In genomic region chr9:116549061-116549664, GRCh38 we compare ENCODE assay signal across 8 cellular contexts.
A peak's percentile ranks its signal among the peaks of the same experiment; 100 is the strongest.
DNase-seq lines count a peak whose midpoint lies in the region; ATAC-seq and TF ChIP-seq lines count a peak whose summit lies in the region.

No MANE protein-coding gene starts in this region.

- ATAC-seq in RWPE2 (ENCODE audit: low read depth) (peak; percentile 98), HG03159 (IDR thresholded peaks at IDR 0.05; ENCODE audit: unreplicated experiment) (no peak), GM21390 (IDR thresholded peaks at IDR 0.05; ENCODE audit: unreplicated experiment) (no peak)
- no peak for ATAC-seq in activated CD8-positive, alpha-beta T cell treated with anti-CD3 and anti-CD28 coated beads, Interleukin-2, amount 10 ng/mL, durations not matched to agents 7 days and 5 days
- ATAC-seq in activated CD8-positive, alpha-beta memory T cell treated with anti-CD3 and anti-CD28 coated beads, Interleukin-2, amount 10 ng/mL, durations not matched to agents 7 days and 5 days = no peak

- no peaks in the 10 kb centered on the region for H3K9me3 Mint-ChIP-seq in activated CD8-positive, alpha-beta T cell treated with anti-CD3 and anti-CD28 coated beads, Interleukin-2, amount 10 ng/mL, durations not matched to agents 7 days and 5 days (ENCODE audit: insufficient read depth)
- no peaks in the 10 kb centered on the region for H3K9me3 Mint-ChIP-seq in activated CD8-positive, alpha-beta memory T cell treated with anti-CD3 and anti-CD28 coated beads, Interleukin-2, amount 10 ng/mL, durations not matched to agents 7 days and 5 days (ENCODE audit: low read depth)

- peaks cover 29% of the 10 kb centered on the region for H3K4me1 ChIP-seq in RWPE2 (ENCODE audit: insufficient read depth, poor library complexity, severe bottlenecking)

- H3K9me3 ChIP-seq in RWPE2 (ENCODE audit: severe bottlenecking) = no peaks in the 10 kb centered on the region

- DNase-seq in GM03348 (ENCODE audit: low spot score) (peak; percentile 96), RWPE2 (ENCODE audit: low spot score) (peak; percentile 93), foreskin fibroblast (peak; percentile 99), retinal pigment epithelial cell (ENCODE audit: low read depth) (peak; percentile 58)
- DNase-seq in activated CD8-positive, alpha-beta T cell treated with anti-CD3 and anti-CD28 coated beads, Interleukin-2, amount 10 ng/mL, durations not matched to agents 7 days and 5 days = no peak
- no peak for DNase-seq in activated CD8-positive, alpha-beta memory T cell treated with anti-CD3 and anti-CD28 coated beads, Interleukin-2, amount 10 ng/mL, durations not matched to agents 7 days and 5 days

- H3K36me3 ChIP-seq in RWPE2 (ENCODE audit: low read depth) = no peaks in the 10 kb centered on the region

- no peak overlapping the region for H3K27ac Mint-ChIP-seq in activated CD8-positive, alpha-beta T cell treated with anti-CD3 and anti-CD28 coated beads, Interleukin-2, amount 10 ng/mL, durations not matched to agents 7 days and 5 days
- H3K27ac Mint-ChIP-seq in activated CD8-positive, alpha-beta memory T cell treated with anti-CD3 and anti-CD28 coated beads, Interleukin-2, amount 10 ng/mL, durations not matched to agents 7 days and 5 days = no peak overlapping the region

- H3K4me1 Mint-ChIP-seq in activated CD8-positive, alpha-beta T cell treated with anti-CD3 and anti-CD28 coated beads, Interleukin-2, amount 10 ng/mL, durations not matched to agents 7 days and 5 days (ENCODE audit: low read depth) = peaks cover 4% of the 10 kb centered on the region
- H3K4me1 Mint-ChIP-seq in activated CD8-positive, alpha-beta memory T cell treated with anti-CD3 and anti-CD28 coated beads, Interleukin-2, amount 10 ng/mL, durations not matched to agents 7 days and 5 days = peaks cover 2% of the 10 kb centered on the region

- H3K4me3 ChIP-seq in RWPE2 (ENCODE audit: severe bottlenecking) (no peak overlapping the region), foreskin fibroblast (ENCODE audit: low read depth in 1 of 2, low read length in 2 of 2) (no peak overlapping the region), retinal pigment epithelial cell (ENCODE audit: low read length) (no peak overlapping the region)

- TF ChIP-seq CTCF in RWPE2 (IDR thresholded peaks at IDR 0.05; ENCODE audit: poor library complexity, severe bottlenecking) (no peak), foreskin fibroblast (IDR thresholded peaks at IDR 0.05; ENCODE audit: low read depth, low read length) (no peak), retinal pigment epithelial cell (conservative IDR thresholded peaks at IDR 0.05; ENCODE audit: low read depth, low read length) (no peak)

- H3K27me3 Mint-ChIP-seq in activated CD8-positive, alpha-beta T cell treated with anti-CD3 and anti-CD28 coated beads, Interleukin-2, amount 10 ng/mL, durations not matched to agents 7 days and 5 days (ENCODE audit: low read depth) = no peaks in the 10 kb centered on the region
- H3K27me3 Mint-ChIP-seq in activated CD8-positive, alpha-beta memory T cell treated with anti-CD3 and anti-CD28 coated beads, Interleukin-2, amount 10 ng/mL, durations not matched to agents 7 days and 5 days = no peaks in the 10 kb centered on the region

- CTCF ChIA-PET in activated CD8-positive, alpha-beta T cell treated with anti-CD3 and anti-CD28 coated beads, Interleukin-2, amount 10 ng/mL, durations not matched to agents 7 days and 5 days (lab: Charles Lee) = no interaction called here
- CTCF ChIA-PET in activated CD8-positive, alpha-beta memory T cell treated with anti-CD3 and anti-CD28 coated beads, Interleukin-2, amount 10 ng/mL, durations not matched to agents 7 days and 5 days (lab: Charles Lee) = no interaction called here

- POLR2A ChIA-PET in activated CD8-positive, alpha-beta T cell treated with anti-CD3 and anti-CD28 coated beads, Interleukin-2, amount 10 ng/mL, durations not matched to agents 7 days and 5 days (lab: Charles Lee) = no interaction called here

- H3K36me3 Mint-ChIP-seq in activated CD8-positive, alpha-beta T cell treated with anti-CD3 and anti-CD28 coated beads, Interleukin-2, amount 10 ng/mL, durations not matched to agents 7 days and 5 days (ENCODE audit: low read depth) = no peaks in the 10 kb centered on the region
- H3K36me3 Mint-ChIP-seq in activated CD8-positive, alpha-beta memory T cell treated with anti-CD3 and anti-CD28 coated beads, Interleukin-2, amount 10 ng/mL, durations not matched to agents 7 days and 5 days = no peaks in the 10 kb centered on the region

- H3K27ac ChIP-seq in RWPE2 (ENCODE audit: poor library complexity, severe bottlenecking) = peak overlapping the region; percentile 71

- H3K27me3 ChIP-seq in RWPE2 (ENCODE audit: insufficient read depth, poor library complexity, severe bottlenecking) = no peaks in the 10 kb centered on the region

- no peak overlapping the region for H3K4me3 Mint-ChIP-seq in activated CD8-positive, alpha-beta T cell treated with anti-CD3 and anti-CD28 coated beads, Interleukin-2, amount 10 ng/mL, durations not matched to agents 7 days and 5 days
- no peak overlapping the region for H3K4me3 Mint-ChIP-seq in activated CD8-positive, alpha-beta memory T cell treated with anti-CD3 and anti-CD28 coated beads, Interleukin-2, amount 10 ng/mL, durations not matched to agents 7 days and 5 days

Comparison
In these comparisons a context has a peak if more than half of its experiments do, and no peak if none do; other contexts are left out.
1. DNase-seq: peak in GM03348 (single experiment), RWPE2 (single experiment), foreskin fibroblast (2 of 2) and retinal pigment epithelial cell (single experiment); none in activated CD8-positive, alpha-beta T cell treated with anti-CD3 and anti-CD28 coated beads, Interleukin-2, amount 10 ng/mL, durations not matched to agents 7 days and 5 days (single experiment) and activated CD8-positive, alpha-beta memory T cell treated with anti-CD3 and anti-CD28 coated beads, Interleukin-2, amount 10 ng/mL, durations not matched to agents 7 days and 5 days (single experiment).